In the genomic region with DNA sequence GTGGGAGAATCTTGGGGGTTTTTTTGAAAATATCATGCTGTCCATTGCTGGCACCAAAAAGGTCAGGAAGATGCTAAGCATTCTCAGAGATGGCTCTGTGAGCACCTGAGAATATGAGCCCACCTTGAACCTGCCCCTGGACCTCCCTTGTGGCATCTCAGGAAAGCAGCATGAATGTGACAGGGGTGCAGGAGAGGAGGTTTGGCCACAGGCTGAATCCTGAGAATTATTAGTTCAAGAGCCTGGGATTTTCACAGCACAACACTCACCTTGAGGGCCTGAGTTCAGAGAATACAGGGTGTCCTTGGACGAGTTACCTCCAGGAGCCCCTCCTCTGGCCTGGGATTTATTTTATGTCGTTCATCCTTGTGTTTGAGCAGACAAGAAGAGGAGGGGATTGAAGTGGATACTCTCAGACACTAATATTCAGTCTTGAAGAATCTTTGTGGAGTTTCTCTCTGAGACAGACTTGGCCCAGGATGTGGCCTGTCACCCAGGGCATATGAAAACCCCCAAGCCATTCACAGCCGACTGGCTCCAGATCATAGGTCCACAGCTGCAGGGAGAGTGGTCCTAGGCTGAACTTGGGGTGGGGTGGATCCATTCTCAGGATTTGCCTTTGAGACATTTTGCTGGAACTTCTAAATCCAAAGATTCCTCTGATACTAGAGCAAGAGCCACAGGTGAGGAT, we compare ENCODE assay signal across 26 cellular contexts.
"Had no signal": no experiment of that assay in that cellular context is flagged by ENCODE, and none has a peak within 500 bp of the region (broad histone marks: within the 10 kb centered on the region; RNA-seq: fewer than 3 reads in every experiment).

No MANE protein-coding gene starts in this region.

- H3K4me1 Mint-ChIP-seq: naive thymus-derived CD8-positive, alpha-beta T cell; stimulated activated effector memory CD8-positive, alpha-beta T cell treated with anti-CD3 and anti-CD28 coated beads, Interleukin-12 subunit alpha, Interleukin-12 subunit beta, amount 100 ng/mL, for 72 hours had no signal

- H3K9me3 Mint-ChIP-seq: stimulated activated effector memory CD8-positive, alpha-beta T cell treated with anti-CD3 and anti-CD28 coated beads, Interleukin-12 subunit alpha, Interleukin-12 subunit beta, amount 100 ng/mL, for 72 hours had no signal

- H3K36me3 Mint-ChIP-seq: natural killer cell treated with Interleukin-12 subunit alpha and Interleukin-12 subunit beta and Interleukin-15 and Interleukin-18, amount 100 ng/mL, for 72 hours; stimulated activated effector memory CD8-positive, alpha-beta T cell treated with anti-CD3 and anti-CD28 coated beads, Interleukin-12 subunit alpha, Interleukin-12 subunit beta, amount 100 ng/mL, for 72 hours had no signal

- H3K27ac Mint-ChIP-seq: naive thymus-derived CD8-positive, alpha-beta T cell; natural killer cell treated with Interleukin-12 subunit alpha and Interleukin-12 subunit beta and Interleukin-15 and Interleukin-18, amount 100 ng/mL, for 72 hours; nephron progenitor cell; stimulated activated effector memory CD8-positive, alpha-beta T cell treated with anti-CD3 and anti-CD28 coated beads, Interleukin-12 subunit alpha, Interleukin-12 subunit beta, amount 100 ng/mL, for 72 hours; stimulated activated naive B cell treated with anti-CD40 and anti-IgM and Interleukin-4, amounts not matched to agents 10 μg/mL and 1 μg/mL and 100 μg/mL, for 72 hours; stimulated activated naive CD8-positive, alpha-beta T cell treated with anti-CD3 and anti-CD28 coated beads, Interleukin-15, Interleukin-2, amounts not matched to agents 100 ng/mL and 50 ng/mL, for 24 hours had no signal

- H3K27me3 Mint-ChIP-seq: natural killer cell treated with Interleukin-12 subunit alpha and Interleukin-12 subunit beta and Interleukin-15 and Interleukin-18, amount 100 ng/mL, for 72 hours; stimulated activated naive CD8-positive, alpha-beta T cell treated with anti-CD3 and anti-CD28 coated beads, Interleukin-15, Interleukin-2, amounts not matched to agents 100 ng/mL and 50 ng/mL, for 24 hours had no signal

- H3K4me3 Mint-ChIP-seq: naive thymus-derived CD8-positive, alpha-beta T cell; natural killer cell treated with Interleukin-12 subunit alpha and Interleukin-12 subunit beta and Interleukin-15 and Interleukin-18, amount 100 ng/mL, for 72 hours; nephron progenitor cell; neural crest cell; stimulated activated effector memory CD8-positive, alpha-beta T cell treated with anti-CD3 and anti-CD28 coated beads, Interleukin-12 subunit alpha, Interleukin-12 subunit beta, amount 100 ng/mL, for 72 hours; stimulated activated naive B cell treated with anti-CD40 and anti-IgM and Interleukin-4, amounts not matched to agents 10 μg/mL and 1 μg/mL and 100 μg/mL, for 72 hours; stimulated activated naive CD8-positive, alpha-beta T cell treated with anti-CD3 and anti-CD28 coated beads, Interleukin-15, Interleukin-2, amounts not matched to agents 100 ng/mL and 50 ng/mL, for 24 hours had no signal

- H3K4me3 ChIP-seq: pancreas, psoas muscle, right lobe of liver, sigmoid colon, stomach, thoracic aorta, thyroid gland, tibial nerve, upper lobe of left lung, vagina had no signal

- ATAC-seq: naive thymus-derived CD8-positive, alpha-beta T cell; pancreas; psoas muscle; right cardiac atrium; stimulated activated naive B cell treated with anti-CD40 and anti-IgM and Interleukin-4, amounts not matched to agents 10 μg/mL and 1 μg/mL and 100 μg/mL, for 72 hours had no signal

- DNase-seq: naive thymus-derived CD8-positive, alpha-beta T cell; nephron progenitor cell; nucleus accumbens; pancreas; psoas muscle; right cardiac atrium; right lobe of liver; sigmoid colon; small intestine; stimulated activated CD4-positive, alpha-beta T cell treated with anti-CD3 and anti-CD28 coated beads, Interleukin-15, amount 100 ng/mL, for 24 hours; stimulated activated CD4-positive, alpha-beta T cell treated with anti-CD3 and anti-CD28 coated beads, Interleukin-2, amount 100 ng/mL, for 24 hours; stimulated activated CD4-positive, alpha-beta T cell treated with anti-CD3 and anti-CD28 coated beads, Interleukin-2, amount 100 ng/mL, for 48 hours; stimulated activated CD4-positive, alpha-beta T cell treated with anti-CD3 and anti-CD28 coated beads, Interleukin-4, amount 100 ng/mL, for 24 hours; stimulated activated naive B cell treated with anti-CD40 and anti-IgM and Interleukin-4, amounts not matched to agents 10 μg/mL and 1 μg/mL and 100 μg/mL, for 72 hours; stimulated activated naive CD4-positive, alpha-beta T cell treated with Interleukin-2 at 50 U/mL for 16 hours; stomach; thyroid gland; trophoblast cell; upper lobe of left lung had no signal
